In genomic region chr20:4729265-4729664, GRCh38 we compare ENCODE assay signal across 27 cellular contexts. TPM values are rescaled to one million over a fixed set of nuclear protein-coding genes. Genes with fewer than 3 reads are reported as not detected.
A peak's percentile ranks its signal among the peaks of the same experiment; 100 is the strongest.
DNase-seq lines count a peak whose midpoint lies in the region; ATAC-seq, FAIRE-seq and TF ChIP-seq lines count a peak whose summit lies in the region.
"Had no signal": no experiment of that assay in that cellular context is flagged by ENCODE, and none has a peak within 500 bp of the region (broad histone marks: within the 10 kb centered on the region; RNA-seq: fewer than 3 reads in every experiment).

No MANE protein-coding gene starts in this region.

- DNase-seq in activated CD4-positive, alpha-beta T cell treated with anti-CD3 and anti-CD28 coated beads, Interleukin-2, amount 10 ng/mL, durations not matched to agents 7 days and 5 days, result no peak
- no peak for DNase-seq in activated CD4-positive, alpha-beta T cell treated with anti-CD3 and anti-CD28 coated beads for 4 hours
- DNase-seq in stimulated activated CD4-positive, alpha-beta T cell treated with anti-CD3 and anti-CD28 coated beads, Interleukin-15, amount 100 ng/mL, for 24 hours, result peak; percentile 14
- no peak for DNase-seq in stimulated activated CD4-positive, alpha-beta T cell treated with anti-CD3 and anti-CD28 coated beads, Interleukin-4, amount 100 ng/mL, for 1 hour
- DNase-seq in endothelial cell (ENCODE audit: low spot score), result no peak
- DNase-seq in stimulated activated naive B cell treated with anti-CD40 and anti-IgM and Interleukin-4, amounts not matched to agents 10 μg/mL and 1 μg/mL and 100 μg/mL, for 72 hours, result no peak
- DNase-seq in HTR-8/SVneo (ENCODE audit: insufficient read length, low spot score), result no peak
- DNase-seq in NCI-H748 (lab: John Stamatoyannopoulos, UW; ENCODE audit: unreplicated experiment), result no peak
- DNase-seq: amniotic stem cell; CD4-positive, alpha-beta T cell; cerebellar nuclear complex; H7; midbrain; naive B cell; NCI-H1092; NCI-H1694 treated with DMSO at 0.1 percent for 48 hours; NCI-H446 treated with DMSO at 0.1 percent for 48 hours; NCI-H82; right cardiac atrium; stomach had no signal

- H3K9me3 Mint-ChIP-seq in activated CD4-positive, alpha-beta T cell treated with anti-CD3 and anti-CD28 coated beads, Interleukin-2, amount 10 ng/mL, durations not matched to agents 7 days and 5 days, result no peaks in the 10 kb centered on the region
- no peaks in the 10 kb centered on the region for H3K9me3 Mint-ChIP-seq in endothelial cell (ENCODE audit: unreplicated experiment)
- no peaks in the 10 kb centered on the region for H3K9me3 Mint-ChIP-seq in stimulated activated naive B cell treated with anti-CD40 and anti-IgM and Interleukin-4, amounts not matched to agents 10 μg/mL and 1 μg/mL and 100 μg/mL, for 72 hours
- H3K9me3 Mint-ChIP-seq: CD4-positive, alpha-beta T cell; naive B cell had no signal

- H3K4me3 Mint-ChIP-seq in activated CD4-positive, alpha-beta T cell treated with anti-CD3 and anti-CD28 coated beads, Interleukin-2, amount 10 ng/mL, durations not matched to agents 7 days and 5 days, result no peak overlapping the region
- H3K4me3 Mint-ChIP-seq in endothelial cell (ENCODE audit: unreplicated experiment), result peak overlapping the region; percentile 44
- H3K4me3 Mint-ChIP-seq in stimulated activated naive B cell treated with anti-CD40 and anti-IgM and Interleukin-4, amounts not matched to agents 10 μg/mL and 1 μg/mL and 100 μg/mL, for 72 hours, result no peak overlapping the region
- H3K4me3 Mint-ChIP-seq: brain; CD4-positive, alpha-beta T cell had no signal

- no peak for FAIRE-seq in HTR-8/SVneo (lab: Jason Lieb, UNC)
- FAIRE-seq: A204.1 had no signal

- H3K27me3 Mint-ChIP-seq in activated CD4-positive, alpha-beta T cell treated with anti-CD3 and anti-CD28 coated beads, Interleukin-2, amount 10 ng/mL, durations not matched to agents 7 days and 5 days, result peaks cover 13% of the 10 kb centered on the region
- peaks cover 7% of the 10 kb centered on the region for H3K27me3 Mint-ChIP-seq in endothelial cell (ENCODE audit: unreplicated experiment)
- peaks cover 12 to 16% of the 10 kb centered on the region in 2 donors for H3K27me3 Mint-ChIP-seq in stimulated activated naive B cell treated with anti-CD40 and anti-IgM and Interleukin-4, amounts not matched to agents 10 μg/mL and 1 μg/mL and 100 μg/mL, for 72 hours

- peak; percentile 66 to 73 for ATAC-seq in stimulated activated naive B cell treated with anti-CD40 and anti-IgM and Interleukin-4, amounts not matched to agents 10 μg/mL and 1 μg/mL and 100 μg/mL, for 72 hours (replicated peaks)
- ATAC-seq: gastroesophageal sphincter, right cardiac atrium had no signal

- H3K36me3 Mint-ChIP-seq in activated CD4-positive, alpha-beta T cell treated with anti-CD3 and anti-CD28 coated beads, Interleukin-2, amount 10 ng/mL, durations not matched to agents 7 days and 5 days (ENCODE audit: low read depth), result no peaks in the 10 kb centered on the region
- H3K36me3 Mint-ChIP-seq in endothelial cell (ENCODE audit: low read depth, unreplicated experiment), result peaks cover 38% of the 10 kb centered on the region
- H3K36me3 Mint-ChIP-seq in stimulated activated naive B cell treated with anti-CD40 and anti-IgM and Interleukin-4, amounts not matched to agents 10 μg/mL and 1 μg/mL and 100 μg/mL, for 72 hours, result no peaks in the 10 kb centered on the region
- H3K36me3 Mint-ChIP-seq: brain, naive B cell had no signal

- POLR2A ChIA-PET in activated CD4-positive, alpha-beta T cell treated with anti-CD3 and anti-CD28 coated beads, Interleukin-2, amount 10 ng/mL, durations not matched to agents 7 days and 5 days (lab: Charles Lee), result no interaction called here

- H3K4me1 Mint-ChIP-seq in activated CD4-positive, alpha-beta T cell treated with anti-CD3 and anti-CD28 coated beads, Interleukin-2, amount 10 ng/mL, durations not matched to agents 7 days and 5 days, result peaks cover 15% of the 10 kb centered on the region
- H3K4me1 Mint-ChIP-seq in endothelial cell (ENCODE audit: unreplicated experiment), result peaks cover 65% of the 10 kb centered on the region
- peaks cover 9 to 19% of the 10 kb centered on the region in 2 donors for H3K4me1 Mint-ChIP-seq in stimulated activated naive B cell treated with anti-CD40 and anti-IgM and Interleukin-4, amounts not matched to agents 10 μg/mL and 1 μg/mL and 100 μg/mL, for 72 hours

- CTCF ChIA-PET in activated CD4-positive, alpha-beta T cell treated with anti-CD3 and anti-CD28 coated beads, Interleukin-2, amount 10 ng/mL, durations not matched to agents 7 days and 5 days (lab: Charles Lee), result no interaction called here

- peak overlapping the region; percentile 15 for H3K27ac Mint-ChIP-seq in activated CD4-positive, alpha-beta T cell treated with anti-CD3 and anti-CD28 coated beads, Interleukin-2, amount 10 ng/mL, durations not matched to agents 7 days and 5 days
- peak overlapping the region; percentile 77 for H3K27ac Mint-ChIP-seq in endothelial cell (ENCODE audit: unreplicated experiment)
- H3K27ac Mint-ChIP-seq in stimulated activated naive B cell treated with anti-CD40 and anti-IgM and Interleukin-4, amounts not matched to agents 10 μg/mL and 1 μg/mL and 100 μg/mL, for 72 hours, result peak overlapping the region; percentile 49
- H3K27ac Mint-ChIP-seq: brain; CD4-positive, alpha-beta T cell had no signal

- no peak for TF ChIP-seq CTCF in endothelial cell (IDR thresholded peaks at IDR 0.05; ENCODE audit: unreplicated experiment)

RNA-seq across cellular contexts. Expression of gene PRND, which starts 7.6 kb away (rescaled TPM):
- not detected for total RNA-seq in activated CD4-positive, alpha-beta T cell treated with anti-CD3 and anti-CD28 coated beads, Interleukin-2, amount 10 ng/mL, durations not matched to agents 7 days and 5 days
- 371 TPM for total RNA-seq in endothelial cell (ENCODE audit: unreplicated experiment)
- total RNA-seq: CD4-positive, alpha-beta T cell; Daoy; fibroblast of lung; gastroesophageal sphincter; HT-29; kidney epithelial cell; right cardiac atrium had no signal

RNA-seq across cellular contexts. Expression of gene PRNP, which starts 43.0 kb away (rescaled TPM):
- 10 to 100 TPM; 46.0 to 51.8 TPM for total RNA-seq in activated CD4-positive, alpha-beta T cell treated with anti-CD3 and anti-CD28 coated beads, Interleukin-2, amount 10 ng/mL, durations not matched to agents 7 days and 5 days
- total RNA-seq in endothelial cell (ENCODE audit: unreplicated experiment), result 157 TPM

Comparison
In these comparisons a context has a peak if more than half of its experiments do, and no peak if none do; other contexts are left out.
1. H3K27ac Mint-ChIP-seq: peak in every context shown above with its lines; median percentile 77 in endothelial cell; 49 in stimulated activated naive B cell treated with anti-CD40 and anti-IgM and Interleukin-4, amounts not matched to agents 10 μg/mL and 1 μg/mL and 100 μg/mL, for 72 hours; 15 in activated CD4-positive, alpha-beta T cell treated with anti-CD3 and anti-CD28 coated beads, Interleukin-2, amount 10 ng/mL, durations not matched to agents 7 days and 5 days.
2. RNA of gene PRND, which starts 7.6 kb away (total RNA-seq): 371 TPM in endothelial cell (single experiment); not detected in activated CD4-positive, alpha-beta T cell treated with anti-CD3 and anti-CD28 coated beads, Interleukin-2, amount 10 ng/mL, durations not matched to agents 7 days and 5 days; every median in the first group is over 100 times any median in the second.